16 cellular contexts compared by ENCODE assay signal in genomic region chr4:8725845-8726244, GRCh38.
"Had no signal": no experiment of that assay in that cellular context is flagged by ENCODE, and none has a peak within 500 bp of the region (broad histone marks: within the 10 kb centered on the region; RNA-seq: fewer than 3 reads in every experiment).

No MANE protein-coding gene starts in this region.

- H3K27ac Mint-ChIP-seq: activated naive CD8-positive, alpha-beta T cell; T-cell had no signal

- H3K4me3 ChIP-seq: lung had no signal

- H3K27me3 ChIP-seq: foreskin keratinocyte had no signal

- H3K4me1 ChIP-seq: foreskin keratinocyte had no signal

- H3K9me3 ChIP-seq: SK-N-SH had no signal

- DNase-seq: activated CD4-positive, alpha-beta T cell treated with anti-CD3 and anti-CD28 coated beads, Interleukin-2, amount 50 U/mL, for 4 hours; amniotic stem cell; central memory CD4-positive, alpha-beta T cell; effector memory CD4-positive, alpha-beta T cell; foreskin keratinocyte; midbrain; stimulated activated CD4-positive, alpha-beta T cell treated with anti-CD3 and anti-CD28 coated beads, Interleukin-15, amount 100 ng/mL, for 24 hours; stimulated activated CD4-positive, alpha-beta T cell treated with anti-CD3 and anti-CD28 coated beads, Interleukin-4, amount 100 ng/mL, for 1 hour; stimulated activated naive CD4-positive, alpha-beta T cell; substantia nigra; T-helper 9 cell; trophoblast cell had no signal

- H3K36me3 Mint-ChIP-seq: activated naive CD8-positive, alpha-beta T cell; T-cell had no signal

- H3K4me1 Mint-ChIP-seq: T-cell had no signal

- H3K27ac ChIP-seq: foreskin keratinocyte had no signal

- ATAC-seq: foreskin keratinocyte, T-cell had no signal

- H3K4me3 Mint-ChIP-seq: activated naive CD8-positive, alpha-beta T cell; T-cell had no signal

- H3K9me3 Mint-ChIP-seq: T-cell had no signal

- H3K9me2 ChIP-seq: SK-N-SH had no signal

- H3K9ac ChIP-seq: SK-N-SH had no signal

- H3K4me2 ChIP-seq: SK-N-SH had no signal
